ENCODE assay signal across 1 cellular context in the genomic region with DNA sequence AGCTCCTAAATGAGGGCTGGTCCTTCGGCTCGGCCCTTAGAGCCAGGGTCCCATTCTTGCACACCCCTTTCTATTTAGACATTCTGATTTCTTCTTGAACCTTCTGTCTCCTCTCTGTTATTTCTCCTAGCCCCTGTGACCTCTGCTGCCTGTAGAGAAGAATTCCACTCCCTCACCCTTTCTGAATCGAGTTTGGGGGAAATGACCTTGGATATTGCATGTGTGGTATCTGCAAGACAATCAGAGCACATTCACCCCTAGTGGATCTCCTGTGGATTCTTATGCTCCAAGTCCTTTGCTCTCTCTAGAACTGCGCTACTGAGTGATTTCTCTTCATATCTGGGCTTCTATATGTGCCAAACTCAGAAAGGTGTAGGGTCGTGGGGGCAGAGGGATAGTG.
TF ChIP-seq lines count a peak whose summit lies in the region.

No MANE protein-coding gene starts in this region.

TF ChIP-seq in WTC11, 78 proteins besides CTCF, POLR2A, EP300 and RAD21 (continued from another document):
- TF ChIP-seq KAT7 (CRISPR knock-in tag; IDR thresholded peaks at IDR 0.05; ENCODE audit: borderline replicate concordance) (no peak), IRF2 (CRISPR knock-in tag; IDR thresholded peaks at IDR 0.05; ENCODE audit: borderline replicate concordance, low read depth) (no peak), RELA (CRISPR knock-in tag; IDR thresholded peaks at IDR 0.05; ENCODE audit: borderline replicate concordance) (no peak), IRF1 (CRISPR knock-in tag; IDR thresholded peaks at IDR 0.05) (no peak), CBFB (CRISPR knock-in tag; IDR thresholded peaks at IDR 0.05; ENCODE audit: low read depth) (no peak), ZNF263 (CRISPR knock-in tag; IDR thresholded peaks at IDR 0.05; ENCODE audit: low read depth) (no peak), TP53 (CRISPR knock-in tag; IDR thresholded peaks at IDR 0.05) (no peak), E2F1 (CRISPR knock-in tag; IDR thresholded peaks at IDR 0.05) (no peak), FOXP1 (CRISPR knock-in tag; IDR thresholded peaks at IDR 0.05; ENCODE audit: borderline replicate concordance) (no peak), TEAD1 (CRISPR knock-in tag; IDR thresholded peaks at IDR 0.05) (no peak), ZNF232 (CRISPR knock-in tag; IDR thresholded peaks at IDR 0.05) (no peak), E2F4 (CRISPR knock-in tag; IDR thresholded peaks at IDR 0.05; ENCODE audit: borderline replicate concordance, low read depth) (no peak), FOXJ3 (CRISPR knock-in tag; IDR thresholded peaks at IDR 0.05; ENCODE audit: borderline replicate concordance) (no peak), NFATC4 (CRISPR knock-in tag; IDR thresholded peaks at IDR 0.05) (no peak), ZNF512 (CRISPR knock-in tag; IDR thresholded peaks at IDR 0.05; ENCODE audit: borderline replicate concordance) (no peak)
- TF ChIP-seq, protein P1, sequence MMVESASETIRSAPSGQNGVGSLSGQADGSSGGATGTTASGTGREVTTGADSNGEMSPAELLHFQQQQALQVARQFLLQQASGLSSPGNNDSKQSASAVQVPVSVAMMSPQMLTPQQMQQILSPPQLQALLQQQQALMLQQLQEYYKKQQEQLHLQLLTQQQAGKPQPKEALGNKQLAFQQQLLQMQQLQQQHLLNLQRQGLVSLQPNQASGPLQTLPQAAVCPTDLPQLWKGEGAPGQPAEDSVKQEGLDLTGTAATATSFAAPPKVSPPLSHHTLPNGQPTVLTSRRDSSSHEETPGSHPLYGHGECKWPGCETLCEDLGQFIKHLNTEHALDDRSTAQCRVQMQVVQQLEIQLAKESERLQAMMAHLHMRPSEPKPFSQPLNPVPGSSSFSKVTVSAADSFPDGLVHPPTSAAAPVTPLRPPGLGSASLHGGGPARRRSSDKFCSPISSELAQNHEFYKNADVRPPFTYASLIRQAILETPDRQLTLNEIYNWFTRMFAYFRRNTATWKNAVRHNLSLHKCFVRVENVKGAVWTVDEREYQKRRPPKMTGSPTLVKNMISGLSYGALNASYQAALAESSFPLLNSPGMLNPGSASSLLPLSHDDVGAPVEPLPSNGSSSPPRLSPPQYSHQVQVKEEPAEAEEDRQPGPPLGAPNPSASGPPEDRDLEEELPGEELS (CRISPR knock-in tag; IDR thresholded peaks at IDR 0.05) = no peak
- TF ChIP-seq, protein P2, sequence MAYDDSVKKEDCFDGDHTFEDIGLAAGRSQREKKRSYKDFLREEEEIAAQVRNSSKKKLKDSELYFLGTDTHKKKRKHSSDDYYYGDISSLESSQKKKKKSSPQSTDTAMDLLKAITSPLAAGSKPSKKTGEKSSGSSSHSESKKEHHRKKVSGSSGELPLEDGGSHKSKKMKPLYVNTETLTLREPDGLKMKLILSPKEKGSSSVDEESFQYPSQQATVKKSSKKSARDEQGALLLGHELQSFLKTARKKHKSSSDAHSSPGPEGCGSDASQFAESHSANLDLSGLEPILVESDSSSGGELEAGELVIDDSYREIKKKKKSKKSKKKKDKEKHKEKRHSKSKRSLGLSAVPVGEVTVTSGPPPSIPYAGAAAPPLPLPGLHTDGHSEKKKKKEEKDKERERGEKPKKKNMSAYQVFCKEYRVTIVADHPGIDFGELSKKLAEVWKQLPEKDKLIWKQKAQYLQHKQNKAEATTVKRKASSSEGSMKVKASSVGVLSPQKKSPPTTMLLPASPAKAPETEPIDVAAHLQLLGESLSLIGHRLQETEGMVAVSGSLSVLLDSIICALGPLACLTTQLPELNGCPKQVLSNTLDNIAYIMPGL (CRISPR knock-in tag; IDR thresholded peaks at IDR 0.05) = no peak
- TF ChIP-seq, protein P3, sequence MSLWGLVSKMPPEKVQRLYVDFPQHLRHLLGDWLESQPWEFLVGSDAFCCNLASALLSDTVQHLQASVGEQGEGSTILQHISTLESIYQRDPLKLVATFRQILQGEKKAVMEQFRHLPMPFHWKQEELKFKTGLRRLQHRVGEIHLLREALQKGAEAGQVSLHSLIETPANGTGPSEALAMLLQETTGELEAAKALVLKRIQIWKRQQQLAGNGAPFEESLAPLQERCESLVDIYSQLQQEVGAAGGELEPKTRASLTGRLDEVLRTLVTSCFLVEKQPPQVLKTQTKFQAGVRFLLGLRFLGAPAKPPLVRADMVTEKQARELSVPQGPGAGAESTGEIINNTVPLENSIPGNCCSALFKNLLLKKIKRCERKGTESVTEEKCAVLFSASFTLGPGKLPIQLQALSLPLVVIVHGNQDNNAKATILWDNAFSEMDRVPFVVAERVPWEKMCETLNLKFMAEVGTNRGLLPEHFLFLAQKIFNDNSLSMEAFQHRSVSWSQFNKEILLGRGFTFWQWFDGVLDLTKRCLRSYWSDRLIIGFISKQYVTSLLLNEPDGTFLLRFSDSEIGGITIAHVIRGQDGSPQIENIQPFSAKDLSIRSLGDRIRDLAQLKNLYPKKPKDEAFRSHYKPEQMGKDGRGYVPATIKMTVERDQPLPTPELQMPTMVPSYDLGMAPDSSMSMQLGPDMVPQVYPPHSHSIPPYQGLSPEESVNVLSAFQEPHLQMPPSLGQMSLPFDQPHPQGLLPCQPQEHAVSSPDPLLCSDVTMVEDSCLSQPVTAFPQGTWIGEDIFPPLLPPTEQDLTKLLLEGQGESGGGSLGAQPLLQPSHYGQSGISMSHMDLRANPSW (CRISPR knock-in tag; conservative IDR thresholded peaks at IDR 0.05; ENCODE audit: low read depth) = no peak
- TF ChIP-seq, protein P4, sequence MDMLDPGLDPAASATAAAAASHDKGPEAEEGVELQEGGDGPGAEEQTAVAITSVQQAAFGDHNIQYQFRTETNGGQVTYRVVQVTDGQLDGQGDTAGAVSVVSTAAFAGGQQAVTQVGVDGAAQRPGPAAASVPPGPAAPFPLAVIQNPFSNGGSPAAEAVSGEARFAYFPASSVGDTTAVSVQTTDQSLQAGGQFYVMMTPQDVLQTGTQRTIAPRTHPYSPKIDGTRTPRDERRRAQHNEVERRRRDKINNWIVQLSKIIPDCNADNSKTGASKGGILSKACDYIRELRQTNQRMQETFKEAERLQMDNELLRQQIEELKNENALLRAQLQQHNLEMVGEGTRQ (CRISPR knock-in tag; IDR thresholded peaks at IDR 0.05) = no peak
